Comparison of ENCODE assay signal across 30 cellular contexts in genomic region chr14:95069018-95069417, GRCh38.
"Had no signal": no experiment of that assay in that cellular context is flagged by ENCODE, and none has a peak within 500 bp of the region (broad histone marks: within the 10 kb centered on the region; RNA-seq: fewer than 3 reads in every experiment).

No MANE protein-coding gene starts in this region.

- H3K36me3 ChIP-seq: adrenal gland, WERI-Rb-1 had no signal

- H3K27ac Mint-ChIP-seq: activated B cell treated with CpG ODN at 0.5 μM for 24 hours; activated CD8-positive, alpha-beta memory T cell treated with anti-CD3 and anti-CD28 coated beads, Interleukin-2, amount 10 ng/mL, durations not matched to agents 7 days and 5 days; activated CD8-positive, alpha-beta T cell treated with anti-CD3 and anti-CD28 coated beads for 36 hours; activated naive CD8-positive, alpha-beta T cell treated with anti-CD3 and anti-CD28 coated beads for 36 hours; activated naive CD8-positive, alpha-beta T cell treated with anti-CD3 and anti-CD28 coated beads, Interleukin-2, amount 50 U/mL, for 24 hours; activated T-cell treated with anti-CD3 and anti-CD28 coated beads, Interleukin-2, amount 50 U/mL, for 24 hours; activated T-cell treated with anti-CD3 and anti-CD28 coated beads, Interleukin-2, amount 50 U/mL, for 72 hours; endodermal cell; T-helper 17 cell; T-helper 2 cell treated with Interferon-gamma antibody and Interleukin-4, amounts not matched to agents 5 μg/mL and 100 μg/mL, for 36 hours had no signal

- H3K27me3 ChIP-seq: adrenal gland, body of pancreas had no signal

- H3K4me3 Mint-ChIP-seq: activated B cell treated with CpG ODN at 0.5 μM for 24 hours; activated CD8-positive, alpha-beta memory T cell treated with anti-CD3 and anti-CD28 coated beads, Interleukin-2, amount 10 ng/mL, durations not matched to agents 7 days and 5 days; activated CD8-positive, alpha-beta T cell treated with anti-CD3 and anti-CD28 coated beads for 36 hours; activated naive CD8-positive, alpha-beta T cell treated with anti-CD3 and anti-CD28 coated beads for 36 hours; activated naive CD8-positive, alpha-beta T cell treated with anti-CD3 and anti-CD28 coated beads, Interleukin-2, amount 50 U/mL, for 24 hours; activated T-cell treated with anti-CD3 and anti-CD28 coated beads, Interleukin-2, amount 50 U/mL, for 24 hours; activated T-cell treated with anti-CD3 and anti-CD28 coated beads, Interleukin-2, amount 50 U/mL, for 72 hours; endodermal cell; T-helper 17 cell; T-helper 2 cell treated with Interferon-gamma antibody and Interleukin-4, amounts not matched to agents 5 μg/mL and 100 μg/mL, for 36 hours had no signal

- H3K36me3 Mint-ChIP-seq: activated CD8-positive, alpha-beta memory T cell treated with anti-CD3 and anti-CD28 coated beads, Interleukin-2, amount 10 ng/mL, durations not matched to agents 7 days and 5 days; activated naive CD8-positive, alpha-beta T cell treated with anti-CD3 and anti-CD28 coated beads for 36 hours had no signal

- H3K27ac ChIP-seq: adrenal gland, body of pancreas, WERI-Rb-1 had no signal

- DNase-seq: activated B cell treated with CpG ODN at 0.5 μM for 24 hours; activated CD4-positive, alpha-beta T cell treated with anti-CD3 and anti-CD28 coated beads for 48 hours; activated CD4-positive, alpha-beta T cell treated with anti-CD3 and anti-CD28 coated beads, Interleukin-2, amount 50 U/mL, for 1 hour; activated CD4-positive, alpha-beta T cell treated with anti-CD3 and anti-CD28 coated beads, Interleukin-2, amount 50 U/mL, for 48 hours; activated CD8-positive, alpha-beta memory T cell treated with anti-CD3 and anti-CD28 coated beads, Interleukin-2, amount 10 ng/mL, durations not matched to agents 7 days and 5 days; activated CD8-positive, alpha-beta memory T cell treated with anti-CD3 and anti-CD28 coated beads, Interleukin-2, amount 50 U/mL, for 48 hours; activated CD8-positive, alpha-beta T cell treated with anti-CD3 and anti-CD28 coated beads for 36 hours; activated gamma-delta T cell; activated naive CD4-positive, alpha-beta T cell; activated naive CD4-positive, alpha-beta T cell treated with anti-CD3 and anti-CD28 coated beads, Interleukin-2, amount 50 U/mL, for 16 hours; activated naive CD8-positive, alpha-beta T cell treated with anti-CD3 and anti-CD28 coated beads for 36 hours; activated naive CD8-positive, alpha-beta T cell treated with anti-CD3 and anti-CD28 coated beads, Interleukin-2, amount 50 U/mL, for 24 hours; activated T-cell treated with anti-CD3 and anti-CD28 coated beads for 4 hours; activated T-cell treated with anti-CD3 and anti-CD28 coated beads, Interleukin-2, amount 50 U/mL, for 24 hours; activated T-cell treated with anti-CD3 and anti-CD28 coated beads, Interleukin-2, amount 50 U/mL, for 72 hours; adrenal gland; amygdala; aorta; body of pancreas; caudate nucleus; effector memory CD4-positive, alpha-beta T cell; foreskin fibroblast; T-helper 1 cell; T-helper 17 cell; T1000; WERI-Rb-1 had no signal

- H3K4me1 ChIP-seq: adrenal gland, body of pancreas had no signal

- H3K9me3 Mint-ChIP-seq: activated CD8-positive, alpha-beta T cell treated with anti-CD3 and anti-CD28 coated beads for 36 hours; activated naive CD8-positive, alpha-beta T cell treated with anti-CD3 and anti-CD28 coated beads, Interleukin-2, amount 50 U/mL, for 24 hours; activated T-cell treated with anti-CD3 and anti-CD28 coated beads, Interleukin-2, amount 50 U/mL, for 24 hours; activated T-cell treated with anti-CD3 and anti-CD28 coated beads, Interleukin-2, amount 50 U/mL, for 72 hours; endodermal cell; T-helper 2 cell treated with Interferon-gamma antibody and Interleukin-4, amounts not matched to agents 5 μg/mL and 100 μg/mL, for 36 hours had no signal

- ATAC-seq: activated CD4-positive, CD25-positive, alpha-beta regulatory T cell treated with anti-CD3 and anti-CD28 coated beads, Interleukin-2, amount 50 U/mL, for 24 hours; activated CD8-positive, alpha-beta memory T cell treated with anti-CD3 and anti-CD28 coated beads, Interleukin-2, amount 10 ng/mL, durations not matched to agents 7 days and 5 days; activated CD8-positive, alpha-beta T cell treated with anti-CD3 and anti-CD28 coated beads for 36 hours; activated naive CD8-positive, alpha-beta T cell treated with anti-CD3 and anti-CD28 coated beads, Interleukin-2, amount 50 U/mL, for 24 hours; activated T-cell treated with anti-CD3 and anti-CD28 coated beads, Interleukin-2, amount 50 U/mL, for 72 hours; body of pancreas; esophagus mucosa; T-helper 17 cell had no signal

- H3K4me3 ChIP-seq: adrenal gland, body of pancreas had no signal

- H3K9me3 ChIP-seq: adrenal gland, body of pancreas had no signal

- H3K27me3 Mint-ChIP-seq: activated CD8-positive, alpha-beta memory T cell treated with anti-CD3 and anti-CD28 coated beads, Interleukin-2, amount 10 ng/mL, durations not matched to agents 7 days and 5 days had no signal

- H3K4me1 Mint-ChIP-seq: activated B cell treated with CpG ODN at 0.5 μM for 24 hours; activated CD8-positive, alpha-beta memory T cell treated with anti-CD3 and anti-CD28 coated beads, Interleukin-2, amount 10 ng/mL, durations not matched to agents 7 days and 5 days; activated naive CD8-positive, alpha-beta T cell treated with anti-CD3 and anti-CD28 coated beads for 36 hours; activated naive CD8-positive, alpha-beta T cell treated with anti-CD3 and anti-CD28 coated beads, Interleukin-2, amount 50 U/mL, for 24 hours; T-helper 17 cell had no signal
